1 cellular context compared by ENCODE assay signal in the genomic region with DNA sequence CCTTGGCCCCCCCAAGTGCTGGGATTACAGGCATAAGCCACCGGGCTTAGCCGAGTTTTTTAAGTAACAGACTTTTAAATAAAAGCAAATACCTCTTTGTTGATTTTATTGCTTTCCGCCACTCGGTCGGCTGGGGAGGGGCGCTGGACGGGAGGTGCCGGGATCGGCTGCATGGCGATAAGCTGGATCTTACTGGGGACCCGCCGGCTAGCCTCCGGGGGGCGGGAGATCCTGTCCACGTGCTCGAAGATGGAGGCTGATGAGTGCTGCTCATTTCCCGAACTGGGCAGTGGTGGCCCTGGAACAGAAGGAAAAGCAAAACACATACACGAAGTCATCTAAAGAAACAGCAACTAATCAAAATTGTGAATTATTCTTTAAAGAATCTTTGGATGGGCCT.
TF ChIP-seq lines count a peak whose summit lies in the region.

No MANE protein-coding gene starts in this region.

TF ChIP-seq in K562, 482 proteins besides CTCF, POLR2A, EP300 and RAD21 (continued from another document and continues in another):
- TF ChIP-seq MBD1 (CRISPR knock-in tag; IDR thresholded peaks at IDR 0.05) = no peak
- TF ChIP-seq, protein P1, sequence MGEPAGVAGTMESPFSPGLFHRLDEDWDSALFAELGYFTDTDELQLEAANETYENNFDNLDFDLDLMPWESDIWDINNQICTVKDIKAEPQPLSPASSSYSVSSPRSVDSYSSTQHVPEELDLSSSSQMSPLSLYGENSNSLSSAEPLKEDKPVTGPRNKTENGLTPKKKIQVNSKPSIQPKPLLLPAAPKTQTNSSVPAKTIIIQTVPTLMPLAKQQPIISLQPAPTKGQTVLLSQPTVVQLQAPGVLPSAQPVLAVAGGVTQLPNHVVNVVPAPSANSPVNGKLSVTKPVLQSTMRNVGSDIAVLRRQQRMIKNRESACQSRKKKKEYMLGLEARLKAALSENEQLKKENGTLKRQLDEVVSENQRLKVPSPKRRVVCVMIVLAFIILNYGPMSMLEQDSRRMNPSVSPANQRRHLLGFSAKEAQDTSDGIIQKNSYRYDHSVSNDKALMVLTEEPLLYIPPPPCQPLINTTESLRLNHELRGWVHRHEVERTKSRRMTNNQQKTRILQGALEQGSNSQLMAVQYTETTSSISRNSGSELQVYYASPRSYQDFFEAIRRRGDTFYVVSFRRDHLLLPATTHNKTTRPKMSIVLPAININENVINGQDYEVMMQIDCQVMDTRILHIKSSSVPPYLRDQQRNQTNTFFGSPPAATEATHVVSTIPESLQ (CRISPR knock-in tag; IDR thresholded peaks at IDR 0.05) = 0 out of 2 replicates have a peak, but pooled peaks have one; percentile 42
- no peak for TF ChIP-seq ZBTB1 (CRISPR knock-in tag; IDR thresholded peaks at IDR 0.05; ENCODE audit: borderline replicate concordance, low read depth)
- TF ChIP-seq RBM17 (IDR thresholded peaks at IDR 0.05; ENCODE audit: borderline replicate concordance, low read depth, low read length) = no peak
- TF ChIP-seq, protein P2, sequence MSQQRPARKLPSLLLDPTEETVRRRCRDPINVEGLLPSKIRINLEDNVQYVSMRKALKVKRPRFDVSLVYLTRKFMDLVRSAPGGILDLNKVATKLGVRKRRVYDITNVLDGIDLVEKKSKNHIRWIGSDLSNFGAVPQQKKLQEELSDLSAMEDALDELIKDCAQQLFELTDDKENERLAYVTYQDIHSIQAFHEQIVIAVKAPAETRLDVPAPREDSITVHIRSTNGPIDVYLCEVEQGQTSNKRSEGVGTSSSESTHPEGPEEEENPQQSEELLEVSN (IDR thresholded peaks at IDR 0.05; ENCODE audit: borderline replicate concordance in 1 of 2, extremely low read depth in 1 of 2, insufficient read depth in 1 of 2, insufficient read length in 1 of 2, low read depth in 1 of 2, low read length in 1 of 2, poor library complexity in 1 of 2, severe bottlenecking in 1 of 2) = peak; percentile 84 to 89
- TF ChIP-seq, protein P3, sequence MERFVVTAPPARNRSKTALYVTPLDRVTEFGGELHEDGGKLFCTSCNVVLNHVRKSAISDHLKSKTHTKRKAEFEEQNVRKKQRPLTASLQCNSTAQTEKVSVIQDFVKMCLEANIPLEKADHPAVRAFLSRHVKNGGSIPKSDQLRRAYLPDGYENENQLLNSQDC (CRISPR knock-in tag; IDR thresholded peaks at IDR 0.05) = no peak
- TF ChIP-seq NKRF (IDR thresholded peaks at IDR 0.05; ENCODE audit: borderline replicate concordance) = no peak
- peak in 1 of 2 experiments; percentile 42; a peak in 1 of 4 replicates for TF ChIP-seq MNT (conservative IDR thresholded peaks at IDR 0.05)
- TF ChIP-seq USF2 (CRISPR knock-in tag; IDR thresholded peaks at IDR 0.05) = peak; percentile 54; the same call in 1 of the 2 replicates
- TF ChIP-seq, protein P4, sequence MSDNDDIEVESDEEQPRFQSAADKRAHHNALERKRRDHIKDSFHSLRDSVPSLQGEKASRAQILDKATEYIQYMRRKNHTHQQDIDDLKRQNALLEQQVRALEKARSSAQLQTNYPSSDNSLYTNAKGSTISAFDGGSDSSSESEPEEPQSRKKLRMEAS (CRISPR knock-in tag; IDR thresholded peaks at IDR 0.05) = peak; percentile 41; the same call in 1 of the 2 replicates
- TF ChIP-seq ZNF75A (CRISPR knock-in tag; IDR thresholded peaks at IDR 0.05) = no peak
- no peak for TF ChIP-seq PPARD (CRISPR knock-in tag; IDR thresholded peaks at IDR 0.05)
- TF ChIP-seq C11orf30 (IDR thresholded peaks at IDR 0.05; ENCODE audit: low read depth) = no peak
- no peak for TF ChIP-seq ID3 (CRISPR knock-in tag; IDR thresholded peaks at IDR 0.05)
- TF ChIP-seq ID3 (tag; IDR thresholded peaks at IDR 0.05) = 0 out of 2 replicates have a peak, but pooled peaks have one; percentile 19
- no peak for TF ChIP-seq NR4A1 (CRISPR knock-in tag; IDR thresholded peaks at IDR 0.05)
- 0 out of 2 replicates have a peak, but pooled peaks have one; percentile 66 for TF ChIP-seq NR4A1 (tag; IDR thresholded peaks at IDR 0.05)
- no peak for TF ChIP-seq ZNF274 (IDR thresholded peaks at IDR 0.05; ENCODE audit: borderline replicate concordance, low read depth, low read length)
- TF ChIP-seq RAD51 (IDR thresholded peaks at IDR 0.05; ENCODE audit: borderline replicate concordance, low read depth) = peak; percentile 9; the same call in 1 of the 2 replicates
- TF ChIP-seq SNRNP70 (optimal IDR thresholded peaks at IDR 0.05; ENCODE audit: low read depth, low read length) = no peak
- TF ChIP-seq KDM1A (IDR thresholded peaks at IDR 0.05) = no peak
- TF ChIP-seq, protein P5, sequence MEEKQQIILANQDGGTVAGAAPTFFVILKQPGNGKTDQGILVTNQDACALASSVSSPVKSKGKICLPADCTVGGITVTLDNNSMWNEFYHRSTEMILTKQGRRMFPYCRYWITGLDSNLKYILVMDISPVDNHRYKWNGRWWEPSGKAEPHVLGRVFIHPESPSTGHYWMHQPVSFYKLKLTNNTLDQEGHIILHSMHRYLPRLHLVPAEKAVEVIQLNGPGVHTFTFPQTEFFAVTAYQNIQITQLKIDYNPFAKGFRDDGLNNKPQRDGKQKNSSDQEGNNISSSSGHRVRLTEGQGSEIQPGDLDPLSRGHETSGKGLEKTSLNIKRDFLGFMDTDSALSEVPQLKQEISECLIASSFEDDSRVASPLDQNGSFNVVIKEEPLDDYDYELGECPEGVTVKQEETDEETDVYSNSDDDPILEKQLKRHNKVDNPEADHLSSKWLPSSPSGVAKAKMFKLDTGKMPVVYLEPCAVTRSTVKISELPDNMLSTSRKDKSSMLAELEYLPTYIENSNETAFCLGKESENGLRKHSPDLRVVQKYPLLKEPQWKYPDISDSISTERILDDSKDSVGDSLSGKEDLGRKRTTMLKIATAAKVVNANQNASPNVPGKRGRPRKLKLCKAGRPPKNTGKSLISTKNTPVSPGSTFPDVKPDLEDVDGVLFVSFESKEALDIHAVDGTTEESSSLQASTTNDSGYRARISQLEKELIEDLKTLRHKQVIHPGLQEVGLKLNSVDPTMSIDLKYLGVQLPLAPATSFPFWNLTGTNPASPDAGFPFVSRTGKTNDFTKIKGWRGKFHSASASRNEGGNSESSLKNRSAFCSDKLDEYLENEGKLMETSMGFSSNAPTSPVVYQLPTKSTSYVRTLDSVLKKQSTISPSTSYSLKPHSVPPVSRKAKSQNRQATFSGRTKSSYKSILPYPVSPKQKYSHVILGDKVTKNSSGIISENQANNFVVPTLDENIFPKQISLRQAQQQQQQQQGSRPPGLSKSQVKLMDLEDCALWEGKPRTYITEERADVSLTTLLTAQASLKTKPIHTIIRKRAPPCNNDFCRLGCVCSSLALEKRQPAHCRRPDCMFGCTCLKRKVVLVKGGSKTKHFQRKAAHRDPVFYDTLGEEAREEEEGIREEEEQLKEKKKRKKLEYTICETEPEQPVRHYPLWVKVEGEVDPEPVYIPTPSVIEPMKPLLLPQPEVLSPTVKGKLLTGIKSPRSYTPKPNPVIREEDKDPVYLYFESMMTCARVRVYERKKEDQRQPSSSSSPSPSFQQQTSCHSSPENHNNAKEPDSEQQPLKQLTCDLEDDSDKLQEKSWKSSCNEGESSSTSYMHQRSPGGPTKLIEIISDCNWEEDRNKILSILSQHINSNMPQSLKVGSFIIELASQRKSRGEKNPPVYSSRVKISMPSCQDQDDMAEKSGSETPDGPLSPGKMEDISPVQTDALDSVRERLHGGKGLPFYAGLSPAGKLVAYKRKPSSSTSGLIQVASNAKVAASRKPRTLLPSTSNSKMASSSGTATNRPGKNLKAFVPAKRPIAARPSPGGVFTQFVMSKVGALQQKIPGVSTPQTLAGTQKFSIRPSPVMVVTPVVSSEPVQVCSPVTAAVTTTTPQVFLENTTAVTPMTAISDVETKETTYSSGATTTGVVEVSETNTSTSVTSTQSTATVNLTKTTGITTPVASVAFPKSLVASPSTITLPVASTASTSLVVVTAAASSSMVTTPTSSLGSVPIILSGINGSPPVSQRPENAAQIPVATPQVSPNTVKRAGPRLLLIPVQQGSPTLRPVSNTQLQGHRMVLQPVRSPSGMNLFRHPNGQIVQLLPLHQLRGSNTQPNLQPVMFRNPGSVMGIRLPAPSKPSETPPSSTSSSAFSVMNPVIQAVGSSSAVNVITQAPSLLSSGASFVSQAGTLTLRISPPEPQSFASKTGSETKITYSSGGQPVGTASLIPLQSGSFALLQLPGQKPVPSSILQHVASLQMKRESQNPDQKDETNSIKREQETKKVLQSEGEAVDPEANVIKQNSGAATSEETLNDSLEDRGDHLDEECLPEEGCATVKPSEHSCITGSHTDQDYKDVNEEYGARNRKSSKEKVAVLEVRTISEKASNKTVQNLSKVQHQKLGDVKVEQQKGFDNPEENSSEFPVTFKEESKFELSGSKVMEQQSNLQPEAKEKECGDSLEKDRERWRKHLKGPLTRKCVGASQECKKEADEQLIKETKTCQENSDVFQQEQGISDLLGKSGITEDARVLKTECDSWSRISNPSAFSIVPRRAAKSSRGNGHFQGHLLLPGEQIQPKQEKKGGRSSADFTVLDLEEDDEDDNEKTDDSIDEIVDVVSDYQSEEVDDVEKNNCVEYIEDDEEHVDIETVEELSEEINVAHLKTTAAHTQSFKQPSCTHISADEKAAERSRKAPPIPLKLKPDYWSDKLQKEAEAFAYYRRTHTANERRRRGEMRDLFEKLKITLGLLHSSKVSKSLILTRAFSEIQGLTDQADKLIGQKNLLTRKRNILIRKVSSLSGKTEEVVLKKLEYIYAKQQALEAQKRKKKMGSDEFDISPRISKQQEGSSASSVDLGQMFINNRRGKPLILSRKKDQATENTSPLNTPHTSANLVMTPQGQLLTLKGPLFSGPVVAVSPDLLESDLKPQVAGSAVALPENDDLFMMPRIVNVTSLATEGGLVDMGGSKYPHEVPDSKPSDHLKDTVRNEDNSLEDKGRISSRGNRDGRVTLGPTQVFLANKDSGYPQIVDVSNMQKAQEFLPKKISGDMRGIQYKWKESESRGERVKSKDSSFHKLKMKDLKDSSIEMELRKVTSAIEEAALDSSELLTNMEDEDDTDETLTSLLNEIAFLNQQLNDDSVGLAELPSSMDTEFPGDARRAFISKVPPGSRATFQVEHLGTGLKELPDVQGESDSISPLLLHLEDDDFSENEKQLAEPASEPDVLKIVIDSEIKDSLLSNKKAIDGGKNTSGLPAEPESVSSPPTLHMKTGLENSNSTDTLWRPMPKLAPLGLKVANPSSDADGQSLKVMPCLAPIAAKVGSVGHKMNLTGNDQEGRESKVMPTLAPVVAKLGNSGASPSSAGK (IDR thresholded peaks at IDR 0.05) = peak; percentile 79
- TF ChIP-seq ZNF23 (CRISPR knock-in tag; IDR thresholded peaks at IDR 0.05) = no peak
- no peak for TF ChIP-seq SMARCE1 (IDR thresholded peaks at IDR 0.05)
- TF ChIP-seq, protein P6, sequence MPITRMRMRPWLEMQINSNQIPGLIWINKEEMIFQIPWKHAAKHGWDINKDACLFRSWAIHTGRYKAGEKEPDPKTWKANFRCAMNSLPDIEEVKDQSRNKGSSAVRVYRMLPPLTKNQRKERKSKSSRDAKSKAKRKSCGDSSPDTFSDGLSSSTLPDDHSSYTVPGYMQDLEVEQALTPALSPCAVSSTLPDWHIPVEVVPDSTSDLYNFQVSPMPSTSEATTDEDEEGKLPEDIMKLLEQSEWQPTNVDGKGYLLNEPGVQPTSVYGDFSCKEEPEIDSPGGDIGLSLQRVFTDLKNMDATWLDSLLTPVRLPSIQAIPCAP (CRISPR knock-in tag; IDR thresholded peaks at IDR 0.05; ENCODE audit: borderline replicate concordance) = no peak
- TF ChIP-seq HDAC3 (IDR thresholded peaks at IDR 0.05; ENCODE audit: borderline replicate concordance, partially characterized antibody) = no peak
- peak; percentile 85 for TF ChIP-seq L3MBTL2 (IDR thresholded peaks at IDR 0.05)
